ENCODE assay signal across 1 cellular context in the genomic region with DNA sequence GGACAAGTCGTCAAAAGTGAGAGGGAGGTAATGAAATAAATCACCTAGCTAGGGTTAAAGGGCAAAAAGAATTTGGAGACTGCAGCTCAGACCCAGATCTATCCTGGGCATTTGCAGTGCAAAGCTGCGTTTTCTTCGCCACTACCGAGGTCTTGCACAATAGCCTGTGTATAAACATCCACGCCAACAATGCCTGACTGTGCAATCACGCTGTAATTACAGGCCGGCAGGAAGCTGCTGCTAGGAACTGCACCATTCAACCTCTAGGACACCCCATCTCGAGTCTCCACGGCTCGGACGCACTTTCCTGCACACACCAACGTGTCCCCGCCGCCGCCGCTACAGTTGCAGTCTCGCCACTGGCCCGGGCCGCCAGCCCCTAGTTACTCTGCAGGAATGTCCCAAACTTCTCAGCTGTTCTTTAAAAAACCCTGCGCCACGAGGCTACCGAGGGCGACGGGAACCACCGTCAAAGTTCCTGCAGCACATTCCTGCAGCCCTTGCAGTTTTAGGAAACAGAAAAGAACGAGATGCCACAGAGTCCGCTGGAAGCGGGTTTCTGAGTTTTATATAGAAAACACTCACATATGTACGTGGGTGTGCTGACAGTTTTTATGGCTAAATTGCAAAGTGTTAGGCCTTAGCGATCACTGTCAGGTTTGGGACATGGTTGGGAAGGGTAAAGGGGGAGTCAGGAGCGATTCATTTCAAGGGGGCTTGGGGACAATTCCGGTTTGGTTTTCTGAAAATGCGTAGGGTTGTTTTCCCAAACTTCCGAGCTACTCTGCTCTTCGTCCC.
TF ChIP-seq lines count a peak whose summit lies in the region.

No MANE protein-coding gene starts in this region.

TF ChIP-seq in HepG2, 621 proteins besides CTCF, POLR2A, EP300 and RAD21 (continued from another document and continues in another):
- TF ChIP-seq, protein P1, sequence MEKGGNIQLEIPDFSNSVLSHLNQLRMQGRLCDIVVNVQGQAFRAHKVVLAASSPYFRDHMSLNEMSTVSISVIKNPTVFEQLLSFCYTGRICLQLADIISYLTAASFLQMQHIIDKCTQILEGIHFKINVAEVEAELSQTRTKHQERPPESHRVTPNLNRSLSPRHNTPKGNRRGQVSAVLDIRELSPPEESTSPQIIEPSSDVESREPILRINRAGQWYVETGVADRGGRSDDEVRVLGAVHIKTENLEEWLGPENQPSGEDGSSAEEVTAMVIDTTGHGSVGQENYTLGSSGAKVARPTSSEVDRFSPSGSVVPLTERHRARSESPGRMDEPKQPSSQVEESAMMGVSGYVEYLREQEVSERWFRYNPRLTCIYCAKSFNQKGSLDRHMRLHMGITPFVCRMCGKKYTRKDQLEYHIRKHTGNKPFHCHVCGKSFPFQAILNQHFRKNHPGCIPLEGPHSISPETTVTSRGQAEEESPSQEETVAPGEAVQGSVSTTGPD (CRISPR knock-in tag; IDR thresholded peaks at IDR 0.05) = peak; percentile 79
- TF ChIP-seq TAF1 (CRISPR knock-in tag; IDR thresholded peaks at IDR 0.05) = peak; percentile 76
- no peak for TF ChIP-seq ZNF878 (CRISPR knock-in tag; IDR thresholded peaks at IDR 0.05)
- TF ChIP-seq, protein P2, sequence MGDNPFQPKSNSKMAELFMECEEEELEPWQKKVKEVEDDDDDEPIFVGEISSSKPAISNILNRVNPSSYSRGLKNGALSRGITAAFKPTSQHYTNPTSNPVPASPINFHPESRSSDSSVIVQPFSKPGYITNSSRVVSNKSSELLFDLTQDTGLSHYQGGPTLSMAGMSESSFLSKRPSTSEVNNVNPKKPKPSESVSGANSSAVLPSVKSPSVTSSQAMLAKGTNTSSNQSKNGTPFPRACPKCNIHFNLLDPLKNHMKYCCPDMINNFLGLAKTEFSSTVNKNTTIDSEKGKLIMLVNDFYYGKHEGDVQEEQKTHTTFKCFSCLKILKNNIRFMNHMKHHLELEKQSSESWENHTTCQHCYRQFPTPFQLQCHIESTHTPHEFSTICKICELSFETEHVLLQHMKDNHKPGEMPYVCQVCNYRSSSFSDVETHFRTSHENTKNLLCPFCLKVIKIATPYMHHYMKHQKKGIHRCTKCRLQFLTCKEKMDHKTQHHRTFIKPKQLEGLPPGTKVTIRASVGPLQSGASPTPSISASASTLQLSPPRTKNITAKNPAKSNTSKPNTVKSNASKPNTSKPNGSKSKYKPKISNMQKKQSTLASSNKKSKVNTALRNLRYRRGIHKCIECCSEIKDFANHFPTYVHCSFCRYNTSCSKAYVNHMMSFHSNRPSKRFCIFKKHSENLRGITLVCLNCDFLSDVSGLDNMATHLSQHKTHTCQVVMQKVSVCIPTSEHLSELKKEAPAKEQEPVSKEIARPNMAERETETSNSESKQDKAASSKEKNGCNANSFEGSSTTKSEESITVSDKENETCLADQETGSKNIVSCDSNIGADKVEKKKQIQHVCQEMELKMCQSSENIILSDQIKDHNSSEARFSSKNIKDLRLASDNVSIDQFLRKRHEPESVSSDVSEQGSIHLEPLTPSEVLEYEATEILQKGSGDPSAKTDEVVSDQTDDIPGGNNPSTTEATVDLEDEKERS (CRISPR knock-in tag; IDR thresholded peaks at IDR 0.05) = peak; percentile 69; the same call in 1 of the 2 replicates
- 0 out of 2 replicates have a peak, but pooled peaks have one; percentile 40 for TF ChIP-seq FOXO4 (CRISPR knock-in tag; conservative IDR thresholded peaks at IDR 0.05)
- TF ChIP-seq ZNF292 (CRISPR knock-in tag; IDR thresholded peaks at IDR 0.05; ENCODE audit: borderline replicate concordance, low read depth) = peak; percentile 93
- no peak for TF ChIP-seq SYNCRIP (IDR thresholded peaks at IDR 0.05; ENCODE audit: insufficient read depth, low read depth, low read length)
- TF ChIP-seq, protein P3, sequence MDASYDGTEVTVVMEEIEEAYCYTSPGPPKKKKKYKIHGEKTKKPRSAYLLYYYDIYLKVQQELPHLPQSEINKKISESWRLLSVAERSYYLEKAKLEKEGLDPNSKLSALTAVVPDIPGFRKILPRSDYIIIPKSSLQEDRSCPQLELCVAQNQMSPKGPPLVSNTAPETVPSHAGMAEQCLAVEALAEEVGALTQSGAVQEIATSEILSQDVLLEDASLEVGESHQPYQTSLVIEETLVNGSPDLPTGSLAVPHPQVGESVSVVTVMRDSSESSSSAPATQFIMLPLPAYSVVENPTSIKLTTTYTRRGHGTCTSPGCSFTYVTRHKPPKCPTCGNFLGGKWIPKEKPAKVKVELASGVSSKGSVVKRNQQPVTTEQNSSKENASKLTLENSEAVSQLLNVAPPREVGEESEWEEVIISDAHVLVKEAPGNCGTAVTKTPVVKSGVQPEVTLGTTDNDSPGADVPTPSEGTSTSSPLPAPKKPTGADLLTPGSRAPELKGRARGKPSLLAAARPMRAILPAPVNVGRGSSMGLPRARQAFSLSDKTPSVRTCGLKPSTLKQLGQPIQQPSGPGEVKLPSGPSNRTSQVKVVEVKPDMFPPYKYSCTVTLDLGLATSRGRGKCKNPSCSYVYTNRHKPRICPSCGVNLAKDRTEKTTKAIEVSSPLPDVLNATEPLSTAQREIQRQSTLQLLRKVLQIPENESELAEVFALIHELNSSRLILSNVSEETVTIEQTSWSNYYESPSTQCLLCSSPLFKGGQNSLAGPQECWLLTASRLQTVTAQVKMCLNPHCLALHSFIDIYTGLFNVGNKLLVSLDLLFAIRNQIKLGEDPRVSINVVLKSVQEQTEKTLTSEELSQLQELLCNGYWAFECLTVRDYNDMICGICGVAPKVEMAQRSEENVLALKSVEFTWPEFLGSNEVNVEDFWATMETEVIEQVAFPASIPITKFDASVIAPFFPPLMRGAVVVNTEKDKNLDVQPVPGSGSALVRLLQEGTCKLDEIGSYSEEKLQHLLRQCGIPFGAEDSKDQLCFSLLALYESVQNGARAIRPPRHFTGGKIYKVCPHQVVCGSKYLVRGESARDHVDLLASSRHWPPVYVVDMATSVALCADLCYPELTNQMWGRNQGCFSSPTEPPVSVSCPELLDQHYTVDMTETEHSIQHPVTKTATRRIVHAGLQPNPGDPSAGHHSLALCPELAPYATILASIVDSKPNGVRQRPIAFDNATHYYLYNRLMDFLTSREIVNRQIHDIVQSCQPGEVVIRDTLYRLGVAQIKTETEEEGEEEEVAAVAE (CRISPR knock-in tag; IDR thresholded peaks at IDR 0.05; ENCODE audit: borderline replicate concordance) = peak; percentile 56; the same call in 1 of the 2 replicates
- peak; percentile 100 for TF ChIP-seq CEBPB (IDR thresholded peaks at IDR 0.05; ENCODE audit: borderline replicate concordance, low read depth, low read length)
- no peak for TF ChIP-seq ZKSCAN5 (CRISPR knock-in tag; IDR thresholded peaks at IDR 0.05)
- peak; percentile 72; the same call in 1 of the 2 replicates for TF ChIP-seq ZNF264 (CRISPR knock-in tag; IDR thresholded peaks at IDR 0.05)
- no peak for TF ChIP-seq ZNF577 (CRISPR knock-in tag; IDR thresholded peaks at IDR 0.05; ENCODE audit: borderline replicate concordance, low read depth)
- TF ChIP-seq NRL (CRISPR knock-in tag; IDR thresholded peaks at IDR 0.05; ENCODE audit: borderline replicate concordance) = peak; percentile 67; the same call in 1 of the 2 replicates
- no peak for TF ChIP-seq CC2D1A (CRISPR knock-in tag; IDR thresholded peaks at IDR 0.05)
- TF ChIP-seq HCFC1 (IDR thresholded peaks at IDR 0.05; ENCODE audit: low read depth, low read length) = no peak
- TF ChIP-seq ZNF121 (CRISPR knock-in tag; IDR thresholded peaks at IDR 0.05) = peak; percentile 51; the same call in 1 of the 2 replicates
- peak; percentile 67; the same call in 1 of the 2 replicates for TF ChIP-seq NR2F2 (IDR thresholded peaks at IDR 0.05; ENCODE audit: borderline replicate concordance, low read depth)
- TF ChIP-seq ZFP36L2 (CRISPR knock-in tag; IDR thresholded peaks at IDR 0.05) = 0 out of 2 replicates have a peak, but pooled peaks have one; percentile 39
- TF ChIP-seq KDM4B (CRISPR knock-in tag; IDR thresholded peaks at IDR 0.05) = peak; percentile 81
- TF ChIP-seq KDM2A (CRISPR knock-in tag; IDR thresholded peaks at IDR 0.05; ENCODE audit: borderline replicate concordance, low read depth) = peak; percentile 91
- TF ChIP-seq ZNF563 (CRISPR knock-in tag; IDR thresholded peaks at IDR 0.05) = peak; percentile 64
- peak; percentile 97 for TF ChIP-seq FOXO1 (CRISPR knock-in tag; IDR thresholded peaks at IDR 0.05)
- peak; percentile 67 for TF ChIP-seq SKI (IDR thresholded peaks at IDR 0.05; ENCODE audit: partially characterized antibody)
- TF ChIP-seq, protein P4, sequence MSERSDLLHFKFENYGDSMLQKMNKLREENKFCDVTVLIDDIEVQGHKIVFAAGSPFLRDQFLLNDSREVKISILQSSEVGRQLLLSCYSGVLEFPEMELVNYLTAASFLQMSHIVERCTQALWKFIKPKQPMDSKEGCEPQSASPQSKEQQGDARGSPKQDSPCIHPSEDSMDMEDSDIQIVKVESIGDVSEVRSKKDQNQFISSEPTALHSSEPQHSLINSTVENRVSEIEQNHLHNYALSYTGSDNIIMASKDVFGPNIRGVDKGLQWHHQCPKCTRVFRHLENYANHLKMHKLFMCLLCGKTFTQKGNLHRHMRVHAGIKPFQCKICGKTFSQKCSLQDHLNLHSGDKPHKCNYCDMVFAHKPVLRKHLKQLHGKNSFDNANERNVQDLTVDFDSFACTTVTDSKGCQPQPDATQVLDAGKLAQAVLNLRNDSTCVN (CRISPR knock-in tag; IDR thresholded peaks at IDR 0.05; ENCODE audit: borderline replicate concordance) = peak; percentile 49; the same call in 1 of the 2 replicates
- TF ChIP-seq NR2F6 (IDR thresholded peaks at IDR 0.05) = peak; percentile 70
- peak; percentile 87 for TF ChIP-seq NR2F6 (CRISPR knock-in tag; IDR thresholded peaks at IDR 0.05)
- 0 out of 2 replicates have a peak, but pooled peaks have one; percentile 65 for TF ChIP-seq ZNF773 (CRISPR knock-in tag; IDR thresholded peaks at IDR 0.05; ENCODE audit: borderline replicate concordance)
- peak; percentile 47; the same call in 1 of the 2 replicates for TF ChIP-seq KDM1A (CRISPR knock-in tag; IDR thresholded peaks at IDR 0.05)
- TF ChIP-seq SNAPC5 (CRISPR knock-in tag; IDR thresholded peaks at IDR 0.05; ENCODE audit: borderline replicate concordance) = no peak; the same call in 1 of the 2 replicates
- no peak; the same call in 1 of the 2 replicates for TF ChIP-seq ZNF230 (CRISPR knock-in tag; IDR thresholded peaks at IDR 0.05)
- TF ChIP-seq AHR (CRISPR knock-in tag; IDR thresholded peaks at IDR 0.05) = peak; percentile 90
- no peak; the same call in 1 of the 2 replicates for TF ChIP-seq ZNF589 (CRISPR knock-in tag; conservative IDR thresholded peaks at IDR 0.05)
- TF ChIP-seq ZNF335 (CRISPR knock-in tag; IDR thresholded peaks at IDR 0.05) = no peak; the same call in none of the 2 replicates
- TF ChIP-seq IRF2 (CRISPR knock-in tag; IDR thresholded peaks at IDR 0.05) = peak; percentile 84
- TF ChIP-seq ZNF576 (CRISPR knock-in tag; IDR thresholded peaks at IDR 0.05) = no peak
- peak; percentile 77 for TF ChIP-seq ZFX (CRISPR knock-in tag; IDR thresholded peaks at IDR 0.05; ENCODE audit: low read depth)
- TF ChIP-seq MEF2D (CRISPR knock-in tag; IDR thresholded peaks at IDR 0.05) = no peak
- TF ChIP-seq MZF1 (CRISPR knock-in tag; IDR thresholded peaks at IDR 0.05; ENCODE audit: borderline replicate concordance) = no peak
- TF ChIP-seq DPF2 (CRISPR knock-in tag; IDR thresholded peaks at IDR 0.05; ENCODE audit: borderline replicate concordance, low read depth) = peak; percentile 79; the same call in 1 of the 2 replicates
- no peak for TF ChIP-seq AHDC1 (CRISPR knock-in tag; IDR thresholded peaks at IDR 0.05; ENCODE audit: borderline replicate concordance)
- peak; percentile 86 for TF ChIP-seq ELF3 (CRISPR knock-in tag; IDR thresholded peaks at IDR 0.05)
